16 cellular contexts compared by ENCODE assay signal in the genomic region with DNA sequence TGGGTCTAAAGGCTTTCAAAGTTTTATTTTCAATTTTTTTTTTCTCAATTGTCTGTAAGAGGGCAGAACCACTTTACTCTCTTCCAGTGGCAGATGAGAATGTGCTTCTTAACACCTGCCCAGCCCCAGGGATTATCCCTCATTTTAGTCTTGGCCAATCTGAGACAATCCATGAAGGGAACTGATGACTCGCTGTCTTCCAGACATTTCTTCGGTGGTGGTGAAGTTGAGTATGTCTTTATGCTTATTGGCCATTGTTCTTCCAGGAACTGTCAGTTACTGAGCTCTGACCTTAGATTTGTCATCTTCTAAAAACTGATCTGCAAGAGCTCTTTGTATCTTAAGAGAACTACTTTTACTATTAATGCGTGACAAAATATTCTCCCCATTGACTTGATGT.
"Had no signal": no experiment of that assay in that cellular context is flagged by ENCODE, and none has a peak within 500 bp of the region (broad histone marks: within the 10 kb centered on the region; RNA-seq: fewer than 3 reads in every experiment).

No MANE protein-coding gene starts in this region.

- H3K27me3 Mint-ChIP-seq: activated CD8-positive, alpha-beta memory T cell treated with anti-CD3 and anti-CD28 coated beads, Interleukin-2, amount 10 ng/mL, durations not matched to agents 7 days and 5 days had no signal

- H3K36me3 Mint-ChIP-seq: activated CD8-positive, alpha-beta memory T cell treated with anti-CD3 and anti-CD28 coated beads, Interleukin-2, amount 10 ng/mL, durations not matched to agents 7 days and 5 days; activated naive CD4-positive, alpha-beta T cell treated with anti-CD3 and anti-CD28 coated beads, Interleukin-2, amount 50 U/mL, for 24 hours; brain; naive B cell; stimulated activated effector memory CD8-positive, alpha-beta T cell treated with anti-CD3 and anti-CD28 coated beads, Interleukin-12 subunit alpha, Interleukin-12 subunit beta, amount 100 ng/mL, for 72 hours; T-cell had no signal

- H3K9me3 Mint-ChIP-seq: activated naive CD4-positive, alpha-beta T cell treated with anti-CD3 and anti-CD28 coated beads, Interleukin-2, amount 50 U/mL, for 24 hours; activated T-cell treated with anti-CD3 and anti-CD28 coated beads, Interleukin-2, amount 50 U/mL, for 24 hours; effector memory CD8-positive, alpha-beta T cell; stimulated activated effector memory CD8-positive, alpha-beta T cell treated with anti-CD3 and anti-CD28 coated beads, Interleukin-12 subunit alpha, Interleukin-12 subunit beta, amount 100 ng/mL, for 72 hours had no signal

- H3K9me2 ChIP-seq: SK-N-SH had no signal

- H3K4me3 Mint-ChIP-seq: activated CD8-positive, alpha-beta memory T cell treated with anti-CD3 and anti-CD28 coated beads, Interleukin-2, amount 10 ng/mL, durations not matched to agents 7 days and 5 days; activated naive CD4-positive, alpha-beta T cell treated with anti-CD3 and anti-CD28 coated beads, Interleukin-2, amount 50 U/mL, for 24 hours; activated T-cell treated with anti-CD3 and anti-CD28 coated beads, Interleukin-2, amount 50 U/mL, for 24 hours; brain; effector memory CD8-positive, alpha-beta T cell; naive B cell; stimulated activated effector memory CD8-positive, alpha-beta T cell treated with anti-CD3 and anti-CD28 coated beads, Interleukin-12 subunit alpha, Interleukin-12 subunit beta, amount 100 ng/mL, for 72 hours; T-cell had no signal

- H3K27ac ChIP-seq: adrenal gland, heart left ventricle, pancreas, VCaP had no signal

- H3K4me3 ChIP-seq: adrenal gland, heart left ventricle, pancreas had no signal

- H3K9ac ChIP-seq: SK-N-SH had no signal

- DNase-seq: activated CD4-positive, alpha-beta T cell treated with anti-CD3 and anti-CD28 coated beads, Interleukin-2, amount 50 U/mL, for 48 hours; activated CD8-positive, alpha-beta memory T cell treated with anti-CD3 and anti-CD28 coated beads, Interleukin-2, amount 10 ng/mL, durations not matched to agents 7 days and 5 days; activated T-cell treated with anti-CD3 and anti-CD28 coated beads, Interleukin-2, amount 50 U/mL, for 24 hours; adrenal gland; cerebellar nuclear complex; effector memory CD8-positive, alpha-beta T cell; heart left ventricle; naive B cell; SK-N-SH; T-cell; T1000 had no signal

- H3K4me1 ChIP-seq: adrenal gland, heart left ventricle had no signal

- ATAC-seq: activated CD8-positive, alpha-beta memory T cell treated with anti-CD3 and anti-CD28 coated beads, Interleukin-2, amount 10 ng/mL, durations not matched to agents 7 days and 5 days; effector memory CD8-positive, alpha-beta T cell; heart left ventricle; pancreas; stimulated activated effector memory CD8-positive, alpha-beta T cell treated with anti-CD3 and anti-CD28 coated beads, Interleukin-12 subunit alpha, Interleukin-12 subunit beta, amount 100 ng/mL, for 72 hours; T-cell had no signal

- H3K27ac Mint-ChIP-seq: activated CD8-positive, alpha-beta memory T cell treated with anti-CD3 and anti-CD28 coated beads, Interleukin-2, amount 10 ng/mL, durations not matched to agents 7 days and 5 days; activated naive CD4-positive, alpha-beta T cell treated with anti-CD3 and anti-CD28 coated beads, Interleukin-2, amount 50 U/mL, for 24 hours; activated T-cell treated with anti-CD3 and anti-CD28 coated beads, Interleukin-2, amount 50 U/mL, for 24 hours; effector memory CD8-positive, alpha-beta T cell; stimulated activated effector memory CD8-positive, alpha-beta T cell treated with anti-CD3 and anti-CD28 coated beads, Interleukin-12 subunit alpha, Interleukin-12 subunit beta, amount 100 ng/mL, for 72 hours; T-cell had no signal

- H3K9me3 ChIP-seq: adrenal gland, heart left ventricle, pancreas, SK-N-SH had no signal

- H3K4me2 ChIP-seq: SK-N-SH had no signal

- H3K27me3 ChIP-seq: adrenal gland, heart left ventricle, pancreas had no signal

- H3K36me3 ChIP-seq: adrenal gland, heart left ventricle, pancreas had no signal

- FAIRE-seq: pancreas had no signal

- H3K4me1 Mint-ChIP-seq: activated CD8-positive, alpha-beta memory T cell treated with anti-CD3 and anti-CD28 coated beads, Interleukin-2, amount 10 ng/mL, durations not matched to agents 7 days and 5 days; activated naive CD4-positive, alpha-beta T cell treated with anti-CD3 and anti-CD28 coated beads, Interleukin-2, amount 50 U/mL, for 24 hours; brain; naive B cell; T-cell had no signal
